Comparison of ENCODE assay signal across 8 cellular contexts in genomic region chr19:344625-345319, GRCh38. TPM values are rescaled to one million over a fixed set of nuclear protein-coding genes. Genes with fewer than 3 reads are reported as not detected.
DNase-seq lines count a peak whose midpoint lies in the region; ATAC-seq, FAIRE-seq and TF ChIP-seq lines count a peak whose summit lies in the region.

MIER2 (minus strand) TSS chr19:344796; CDS start chr19:344782, 14 bp downstream.

- no peak for TF ChIP-seq POLR2A in GM12891 (IDR thresholded peaks at IDR 0.05; ENCODE audit: low read depth, low read length)

- H3K36me3 ChIP-seq in kidney epithelial cell (ENCODE audit: control insufficient read depth, insufficient read depth, low read length), result no peaks in the 10 kb centered on the region

- peak; percentile 94 for FAIRE-seq in GM12891 (lab: Jason Lieb, UNC)

- TF ChIP-seq CTCF in kidney epithelial cell (IDR thresholded peaks at IDR 0.05; ENCODE audit: insufficient read depth, low read length, poor library complexity, severe bottlenecking), result no peak

- ATAC-seq in HG02852 (IDR thresholded peaks at IDR 0.05; ENCODE audit: unreplicated experiment) (peak; percentile 79), GM21737 (IDR thresholded peaks at IDR 0.05; ENCODE audit: unreplicated experiment) (no peak)

- peak within 1 kb of the TSS; percentile 63 for H3K4me3 ChIP-seq in kidney epithelial cell (ENCODE audit: low read depth, low read length)

- DNase-seq in GM12891 (ENCODE audit: insufficient read length, low spot score) (peak; percentile 98), NCI-H2171 (lab: John Stamatoyannopoulos, UW) (peak; percentile 66), cerebellar cortex (ENCODE audit: low spot score) (peak; percentile 71), kidney epithelial cell (ENCODE audit: low read depth) (no peak)
- peak; percentile 84 to 86 for DNase-seq in activated CD4-positive, alpha-beta T cell treated with anti-CD3 and anti-CD28 coated beads for 24 hours (ENCODE audit: low read depth in 2 of 2)
- DNase-seq in stimulated activated CD4-positive, alpha-beta T cell treated with anti-CD3 and anti-CD28 coated beads, Interleukin-15, amount 100 ng/mL, for 1 hour (ENCODE audit: low read depth in 1 of 2, low spot score in 1 of 2), result peak; percentile 89 to 92

- peaks cover 5% of the 10 kb centered on the region for H3K27me3 ChIP-seq in kidney epithelial cell (ENCODE audit: control insufficient read depth, insufficient read depth, low read length)

TF ChIP-seq in GM12891, 5 proteins besides CTCF, POLR2A, EP300 and RAD21:
- no peak for TF ChIP-seq POLR2AphosphoS5 (IDR thresholded peaks at IDR 0.05; ENCODE audit: low read depth, low read length)
- TF ChIP-seq PAX5 (IDR thresholded peaks at IDR 0.05; ENCODE audit: insufficient read depth, low read length, severe bottlenecking), result peak; percentile 98

RNA-seq across cellular contexts. Expression of gene MIER2, which starts in this region (rescaled TPM):
- polyA plus RNA-seq in GM12891 (2012; ENCODE audit: low read depth, missing spikeins), result 18.6 TPM
- 12.7 and 18.4 TPM in 2 replicates for total RNA-seq in kidney epithelial cell
